18 cellular contexts compared by ENCODE assay signal in genomic region chr4:79864470-79865190, GRCh38.
DNase-seq lines count a peak whose midpoint lies in the region; ATAC-seq and TF ChIP-seq lines count a peak whose summit lies in the region.
"Had no signal": no experiment of that assay in that cellular context is flagged by ENCODE, and none has a peak within 500 bp of the region (broad histone marks: within the 10 kb centered on the region; RNA-seq: fewer than 3 reads in every experiment).

No MANE protein-coding gene starts in this region.

- intact Hi-C loops in right lobe of liver (cut with DNase I) = no loop called here

- no peak overlapping the region for H3K27ac ChIP-seq in right lobe of liver

- H3K4me1 ChIP-seq in right lobe of liver = no peaks in the 10 kb centered on the region

- TF ChIP-seq CTCF in epithelial cell of esophagus (IDR thresholded peaks at IDR 0.05; ENCODE audit: insufficient read depth, low read depth, low read length, missing control alignments) = no peak
- TF ChIP-seq CTCF in right lobe of liver (IDR thresholded peaks at IDR 0.05) = no peak

- H3K4me3 ChIP-seq in epithelial cell of esophagus (ENCODE audit: low read length) (no peak overlapping the region), right lobe of liver (no peak overlapping the region)

- H3K36me3 ChIP-seq in right lobe of liver = no peaks in the 10 kb centered on the region

- H3K9me3 ChIP-seq in right lobe of liver = no peaks in the 10 kb centered on the region

- WGBS in right lobe of liver (ENCODE audit: insufficient coverage, low coverage, low lambda C conversion rate, missing lambda C conversion rate) = 45% methylated on average over 3 of the region's 3 CpGs

- no peak for TF ChIP-seq POLR2A in right lobe of liver (IDR thresholded peaks at IDR 0.05)

- DNase-seq in DMS 273 treated with DMSO at 0.1 percent for 48 hours (lab: John Stamatoyannopoulos, UW) = peak; percentile 15
- peak; percentile 8 for DNase-seq in NCI-H1694 (lab: John Stamatoyannopoulos, UW)
- DNase-seq in NCI-H82 (lab: John Stamatoyannopoulos, UW) = peak; percentile 87
- peak; percentile 14 for DNase-seq in epithelial cell of esophagus (ENCODE audit: low read depth)
- no peak for DNase-seq in DMS79 treated with DMSO at 0.1 percent for 48 hours (lab: John Stamatoyannopoulos, UW)
- no peak for DNase-seq in activated CD4-positive, alpha-beta T cell treated with anti-CD3 and anti-CD28 coated beads for 4 hours
- DNase-seq in activated naive CD4-positive, alpha-beta T cell treated with anti-CD3 and anti-CD28 coated beads, Interleukin-2, amount 50 U/mL, for 16 hours = no peak
- DNase-seq in right lobe of liver = no peak
- DNase-seq: activated CD8-positive, alpha-beta T cell treated with anti-CD3 and anti-CD28 coated beads for 36 hours; activated T-cell treated with anti-CD3 and anti-CD28 coated beads, Interleukin-2, amount 50 U/mL, for 48 hours; caudate nucleus; effector memory CD4-positive, alpha-beta T cell; hippocampal formation; MM.1S; occipital lobe; stimulated activated CD4-positive, alpha-beta T cell treated with anti-CD3 and anti-CD28 coated beads, Interleukin-4, amount 100 ng/mL, for 1 hour had no signal

- no peaks in the 10 kb centered on the region for H3K27me3 ChIP-seq in right lobe of liver

- ATAC-seq in right lobe of liver = no peak
- ATAC-seq: activated CD8-positive, alpha-beta T cell treated with anti-CD3 and anti-CD28 coated beads for 36 hours; HCT116; Panc1 had no signal

Comparison
In these comparisons a context has a peak if more than half of its experiments do, and no peak if none do; other contexts are left out.
1. DNase-seq: peak in DMS 273 treated with DMSO at 0.1 percent for 48 hours (single experiment), NCI-H1694 (single experiment), NCI-H82 (single experiment) and epithelial cell of esophagus (single experiment); none in DMS79 treated with DMSO at 0.1 percent for 48 hours (single experiment), activated CD4-positive, alpha-beta T cell treated with anti-CD3 and anti-CD28 coated beads for 4 hours (0 of 2), activated naive CD4-positive, alpha-beta T cell treated with anti-CD3 and anti-CD28 coated beads, Interleukin-2, amount 50 U/mL, for 16 hours (single experiment) and right lobe of liver (0 of 3).